Comparison of ENCODE assay signal across 7 cellular contexts in genomic region chr12:46675736-46676135, GRCh38.
DNase-seq lines count a peak whose midpoint lies in the region; ATAC-seq, FAIRE-seq and TF ChIP-seq lines count a peak whose summit lies in the region.

No MANE protein-coding gene starts in this region.

- peak; percentile 47 to 59 for ATAC-seq in lower lobe of right lung

- intact Hi-C loops in breast epithelium (cut with DNase I; ENCODE audit: low total_unique reads) (no loop called here), lower lobe of right lung (cut with DNase I) (no loop called here)

- FAIRE-seq in G401.6 (lab: Jason Lieb, UNC) = peak; percentile 92

- H3K27ac ChIP-seq in breast epithelium (no peak overlapping the region), lower lobe of right lung (no peak overlapping the region)

- DNase-seq in breast epithelium (ENCODE audit: low spot score in 2 of 2) (no peak), lower lobe of right lung (peak; percentile 47), HuH-7.5 (ENCODE audit: low spot score) (no peak), G401 (ENCODE audit: low spot score) (no peak)
- DNase-seq in activated CD4-positive, CD25-positive, alpha-beta regulatory T cell (lab: John Stamatoyannopoulos, UW) = no peak

- H3K27me3 ChIP-seq in Loucy (ENCODE audit: insufficient read depth, low read length, poor library complexity, severe bottlenecking) (no peaks in the 10 kb centered on the region), breast epithelium (no peaks in the 10 kb centered on the region), lower lobe of right lung (ENCODE audit: low read depth) (no peaks in the 10 kb centered on the region)

- no peak overlapping the region for H3K9ac ChIP-seq in Loucy (ENCODE audit: low read depth, low read length, poor library complexity, severe bottlenecking)

- TF ChIP-seq POLR2A in breast epithelium (IDR thresholded peaks at IDR 0.05) = no peak

- H3K4me3 ChIP-seq in Loucy (ENCODE audit: low read length, poor library complexity, severe bottlenecking) (no peak overlapping the region), breast epithelium (peak overlapping the region in 1 of 3 donors; percentile 32), lower lobe of right lung (no peak overlapping the region)

- no peaks in the 10 kb centered on the region for H3K9me3 ChIP-seq in Loucy (ENCODE audit: insufficient read depth, low read depth, low read length)
- H3K9me3 ChIP-seq in breast epithelium = no peaks in the 10 kb centered on the region
- no peaks in the 10 kb centered on the region for H3K9me3 ChIP-seq in lower lobe of right lung

- H3K79me2 ChIP-seq in Loucy (ENCODE audit: insufficient read depth, low read length) = no peaks in the 10 kb centered on the region

- H3K4me1 ChIP-seq in Loucy (ENCODE audit: insufficient read depth, low read length, poor library complexity, severe bottlenecking) = no peaks in the 10 kb centered on the region
- H3K4me1 ChIP-seq in breast epithelium = no peaks in the 10 kb centered on the region
- no peaks in the 10 kb centered on the region for H3K4me1 ChIP-seq in lower lobe of right lung

- H4K20me1 ChIP-seq in Loucy (ENCODE audit: insufficient read depth, low read length, poor library complexity, severe bottlenecking) = no peaks in the 10 kb centered on the region

- TF ChIP-seq CTCF in Loucy (conservative IDR thresholded peaks at IDR 0.05; ENCODE audit: low read length) = peak; percentile 71
- peak; percentile 42 to 71 (median 58) for TF ChIP-seq CTCF in breast epithelium (IDR thresholded peaks at IDR 0.05)
- peak; percentile 67 for TF ChIP-seq CTCF in lower lobe of right lung (IDR thresholded peaks at IDR 0.05)

- H3K36me3 ChIP-seq in Loucy (ENCODE audit: insufficient read depth, low read length) = no peaks in the 10 kb centered on the region
- H3K36me3 ChIP-seq in breast epithelium = no peaks in the 10 kb centered on the region
- no peaks in the 10 kb centered on the region for H3K36me3 ChIP-seq in lower lobe of right lung

- no peak overlapping the region for H3K4me2 ChIP-seq in Loucy (ENCODE audit: low read depth, low read length, poor library complexity, severe bottlenecking)

- H3K9me2 ChIP-seq in Loucy (replicated peaks; ENCODE audit: low read depth, low read length) = no peaks in the 10 kb centered on the region

- H2AFZ ChIP-seq in Loucy (ENCODE audit: low read length) = no peak overlapping the region

- in situ Hi-C loops in G401 (cut with HindIII; ENCODE audit: low sequenced_read_pairs) = no loop called here

- no peaks in the 10 kb centered on the region for H3F3A ChIP-seq in Loucy (ENCODE audit: low read depth)
